20 cellular contexts compared by ENCODE assay signal in the genomic region with DNA sequence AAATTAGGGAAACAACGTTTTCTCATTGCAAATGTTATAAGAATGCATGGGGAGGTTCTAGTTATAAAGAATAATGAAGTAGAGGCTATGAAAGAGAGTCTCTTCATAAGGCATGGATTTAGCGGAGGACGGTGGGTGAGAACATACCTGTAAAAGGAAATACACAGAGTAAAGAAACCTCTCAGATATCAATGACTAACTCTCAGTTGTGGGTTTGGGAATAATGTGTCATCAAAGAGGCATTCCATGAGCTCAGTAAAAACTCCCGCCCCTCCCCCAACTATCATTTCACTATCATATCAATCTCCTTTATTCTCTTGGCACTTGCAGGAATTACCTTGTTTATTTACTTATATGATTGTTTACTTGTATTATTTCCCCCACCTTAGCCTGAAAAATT.
"Had no signal": no experiment of that assay in that cellular context is flagged by ENCODE, and none has a peak within 500 bp of the region (broad histone marks: within the 10 kb centered on the region; RNA-seq: fewer than 3 reads in every experiment).

No MANE protein-coding gene starts in this region.

- H3K4me3 Mint-ChIP-seq: dendritic cell treated with granulocyte-macrophage colony-stimulating factor and Interleukin-4, amounts not matched to agents 40 ng/mL and 50 ng/mL, for 4 days; effector memory CD8-positive, alpha-beta T cell; immature natural killer cell; naive thymus-derived CD4-positive, alpha-beta T cell; stimulated activated naive B cell treated with anti-CD40 and anti-IgM and Interleukin-4, amounts not matched to agents 10 μg/mL and 1 μg/mL and 100 μg/mL, for 72 hours; stimulated activated naive CD8-positive, alpha-beta T cell treated with anti-CD3 and anti-CD28 coated beads, Interleukin-15, amount 100 ng/mL, for 72 hours had no signal

- H3K27ac Mint-ChIP-seq: effector memory CD8-positive, alpha-beta T cell; immature natural killer cell; naive thymus-derived CD4-positive, alpha-beta T cell; stimulated activated naive B cell treated with anti-CD40 and anti-IgM and Interleukin-4, amounts not matched to agents 10 μg/mL and 1 μg/mL and 100 μg/mL, for 72 hours had no signal

- H3K36me3 Mint-ChIP-seq: immature natural killer cell; naive thymus-derived CD4-positive, alpha-beta T cell; stimulated activated naive B cell treated with anti-CD40 and anti-IgM and Interleukin-4, amounts not matched to agents 10 μg/mL and 1 μg/mL and 100 μg/mL, for 72 hours had no signal

- H3K36me3 ChIP-seq: neutrophil, right atrium auricular region, sigmoid colon, tibial nerve, upper lobe of right lung had no signal

- H3K27me3 ChIP-seq: foreskin keratinocyte, neutrophil, right atrium auricular region, sigmoid colon, testis, tibial nerve, upper lobe of right lung had no signal

- H3K27me3 Mint-ChIP-seq: effector memory CD8-positive, alpha-beta T cell; stimulated activated naive B cell treated with anti-CD40 and anti-IgM and Interleukin-4, amounts not matched to agents 10 μg/mL and 1 μg/mL and 100 μg/mL, for 72 hours; stimulated activated naive CD8-positive, alpha-beta T cell treated with anti-CD3 and anti-CD28 coated beads, Interleukin-15, amount 100 ng/mL, for 72 hours had no signal

- H3K4me1 Mint-ChIP-seq: immature natural killer cell; stimulated activated naive B cell treated with anti-CD40 and anti-IgM and Interleukin-4, amounts not matched to agents 10 μg/mL and 1 μg/mL and 100 μg/mL, for 72 hours; stimulated activated naive CD8-positive, alpha-beta T cell treated with anti-CD3 and anti-CD28 coated beads, Interleukin-15, amount 100 ng/mL, for 72 hours had no signal

- ATAC-seq: effector memory CD8-positive, alpha-beta T cell; foreskin keratinocyte; left colon; left ventricle myocardium superior; naive thymus-derived CD4-positive, alpha-beta T cell; stimulated activated naive B cell treated with anti-CD40 and anti-IgM and Interleukin-4, amounts not matched to agents 10 μg/mL and 1 μg/mL and 100 μg/mL, for 72 hours; stimulated activated naive CD8-positive, alpha-beta T cell treated with anti-CD3 and anti-CD28 coated beads, Interleukin-15, amount 100 ng/mL, for 72 hours; upper lobe of right lung had no signal

- H3K4me3 ChIP-seq: right atrium auricular region, sigmoid colon, skin epidermis, testis, tibial nerve, upper lobe of right lung had no signal

- H3K27ac ChIP-seq: foreskin keratinocyte, neutrophil, right atrium auricular region, sigmoid colon, skin epidermis, testis, tibial nerve, upper lobe of right lung had no signal

- H3K4me1 ChIP-seq: foreskin keratinocyte, right atrium auricular region, sigmoid colon, testis, tibial nerve, upper lobe of right lung had no signal

- H3K9me3 ChIP-seq: neutrophil, right atrium auricular region, sigmoid colon, testis, tibial nerve, upper lobe of right lung had no signal

- DNase-seq: effector memory CD8-positive, alpha-beta T cell; erythroblast; immature natural killer cell; left colon; left ventricle myocardium superior; naive thymus-derived CD4-positive, alpha-beta T cell; posterior cingulate gyrus; sigmoid colon; stimulated activated CD4-positive, alpha-beta T cell treated with anti-CD3 and anti-CD28 coated beads, Interleukin-2, amount 100 ng/mL, for 24 hours; stimulated activated CD4-positive, alpha-beta T cell treated with anti-CD3 and anti-CD28 coated beads, Interleukin-4, amount 100 ng/mL, for 4 hours; stimulated activated naive B cell treated with anti-CD40 and anti-IgM and Interleukin-4, amounts not matched to agents 10 μg/mL and 1 μg/mL and 100 μg/mL, for 72 hours; stimulated activated naive CD8-positive, alpha-beta T cell treated with anti-CD3 and anti-CD28 coated beads, Interleukin-15, amount 100 ng/mL, for 72 hours; testis; upper lobe of right lung had no signal
